18 cellular contexts compared by ENCODE assay signal in the genomic region with DNA sequence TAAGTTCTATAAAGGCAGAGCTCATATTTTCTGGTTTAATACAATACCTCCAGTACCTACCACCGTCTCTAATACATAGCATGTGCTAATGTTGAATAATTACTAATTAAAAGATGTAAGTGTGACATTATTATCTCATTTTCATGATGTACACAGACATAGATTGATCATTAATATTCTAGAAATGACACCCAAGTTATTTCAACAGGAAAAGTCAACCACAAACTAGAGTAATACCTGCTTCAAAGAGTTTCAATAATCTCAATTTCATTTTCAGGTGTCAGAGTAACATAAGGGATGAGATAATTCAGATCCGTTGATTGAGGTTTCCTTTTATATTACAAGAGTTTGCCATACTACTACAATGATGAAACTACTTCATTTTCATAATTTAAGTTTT.
DNase-seq lines count a peak whose midpoint lies in the region; ATAC-seq and TF ChIP-seq lines count a peak whose summit lies in the region.
"Had no signal": no experiment of that assay in that cellular context is flagged by ENCODE, and none has a peak within 500 bp of the region (broad histone marks: within the 10 kb centered on the region; RNA-seq: fewer than 3 reads in every experiment).

No MANE protein-coding gene starts in this region.

- peak; percentile 79 for ATAC-seq in GM18520 (IDR thresholded peaks at IDR 0.05; ENCODE audit: unreplicated experiment)
- ATAC-seq in GM21367 (IDR thresholded peaks at IDR 0.05; ENCODE audit: unreplicated experiment): peak; percentile 77
- ATAC-seq in HG02870 (IDR thresholded peaks at IDR 0.05; ENCODE audit: unreplicated experiment): peak; percentile 78
- ATAC-seq in HG03439 (IDR thresholded peaks at IDR 0.05; ENCODE audit: unreplicated experiment): peak; percentile 79
- ATAC-seq: left cardiac atrium, right cardiac atrium had no signal

- H3K27me3 Mint-ChIP-seq in MCF 10A (ENCODE audit: insufficient read depth, unreplicated experiment): peaks cover 3% of the 10 kb centered on the region
- H3K27me3 Mint-ChIP-seq: naive B cell; stimulated activated naive CD8-positive, alpha-beta T cell treated with anti-CD3 and anti-CD28 coated beads, Interleukin-15, Interleukin-2, amounts not matched to agents 100 ng/mL and 50 ng/mL, for 24 hours had no signal

- CTCF ChIA-PET in MCF 10A (lab: Yijun Ruan, JAX): interaction anchor here (0.7 kb wide), 1 partner anchor 518 kb away, joined by 3 read pairs; no protein-coding TSS in a partner anchor

- H3K27me3 ChIP-seq in right atrium auricular region: no peaks in the 10 kb centered on the region

- no peaks in the 10 kb centered on the region for H3K9me3 Mint-ChIP-seq in MCF 10A (ENCODE audit: unreplicated experiment)

- no peaks in the 10 kb centered on the region for H3K4me1 Mint-ChIP-seq in MCF 10A (ENCODE audit: insufficient read depth, unreplicated experiment)
- H3K4me1 Mint-ChIP-seq: naive B cell had no signal

- H3K9me3 ChIP-seq in right atrium auricular region: no peaks in the 10 kb centered on the region

- intact Hi-C loops in MCF 10A (cut with micrococcal nuclease): no loop called here

- BruUV-seq in MCF 10A (replicated peaks; lab: Mats Ljungman, UMichigan): no TSS peak

- no peak for TF ChIP-seq CTCF in right atrium auricular region (IDR thresholded peaks at IDR 0.05)
- TF ChIP-seq CTCF in MCF 10A (IDR thresholded peaks at IDR 0.05; ENCODE audit: unreplicated experiment): no peak

- no peaks in the 10 kb centered on the region for H3K36me3 Mint-ChIP-seq in MCF 10A (ENCODE audit: insufficient read depth, unreplicated experiment)
- H3K36me3 Mint-ChIP-seq: naive B cell had no signal

- no peaks in the 10 kb centered on the region for H3K4me1 ChIP-seq in right atrium auricular region

- H3K27ac ChIP-seq in right atrium auricular region: no peak overlapping the region

- H3K36me3 ChIP-seq in right atrium auricular region: no peaks in the 10 kb centered on the region

- H3K4me3 ChIP-seq in right atrium auricular region: no peak overlapping the region

- POLR2A ChIA-PET in MCF 10A (lab: Yijun Ruan, JAX): no interaction called here

- H3K4me3 Mint-ChIP-seq in MCF 10A (ENCODE audit: unreplicated experiment): no peak overlapping the region
- H3K4me3 Mint-ChIP-seq: naive B cell; stimulated activated naive CD8-positive, alpha-beta T cell treated with anti-CD3 and anti-CD28 coated beads, Interleukin-15, Interleukin-2, amounts not matched to agents 100 ng/mL and 50 ng/mL, for 24 hours had no signal

- DNase-seq in activated gamma-delta T cell treated with Interleukin-2 at 50 U/mL for 16 hours: no peak
- DNase-seq in NCI-H1417 treated with DMSO at 0.1 percent for 48 hours (lab: John Stamatoyannopoulos, UW): no peak
- DNase-seq in right atrium auricular region (ENCODE audit: low spot score): no peak
- DNase-seq in MCF 10A (ENCODE audit: unreplicated experiment): no peak
- DNase-seq: activated CD4-positive, CD25-positive, alpha-beta regulatory T cell; activated T-cell treated with anti-CD3 and anti-CD28 coated beads, Interleukin-2, amount 50 U/mL, for 1 hour; Calu3; GOT3; left cardiac atrium; naive B cell; NCI-H1092; NCI-H446; right cardiac atrium had no signal

- H3K27ac Mint-ChIP-seq in MCF 10A (ENCODE audit: low read depth, unreplicated experiment): no peak overlapping the region
- H3K27ac Mint-ChIP-seq: naive B cell; stimulated activated naive CD8-positive, alpha-beta T cell treated with anti-CD3 and anti-CD28 coated beads, Interleukin-15, Interleukin-2, amounts not matched to agents 100 ng/mL and 50 ng/mL, for 24 hours had no signal
